Comparison of ENCODE assay signal across 8 cellular contexts in genomic region chr7:101126651-101127459, GRCh38. TPM values are rescaled to one million over a fixed set of nuclear protein-coding genes. Genes with fewer than 3 reads are reported as not detected.
DNase-seq lines count a peak whose midpoint lies in the region; ATAC-seq and TF ChIP-seq lines count a peak whose summit lies in the region.

Gene SERPINE1 (plus strand): TSS chr7:101127104. CDS start chr7:101128394, 1,290 bp downstream.

- H3K9me3 ChIP-seq in left lung: no peaks in the 10 kb centered on the region

- no peak within 1 kb of the TSS for H3K27ac Mint-ChIP-seq in WTC11

- POLR2A ChIA-PET in WTC11 (lab: Charles Lee): no interaction called here

- H3K4me1 ChIP-seq in left lung: peaks cover 17 to 68% of the 10 kb centered on the region in 2 donors

- H3K4me3 ChIP-seq in left lung: peak within 1 kb of the TSS; percentile 17 to 41

- H3K27me3 ChIP-seq in left lung: peaks cover 0 to 58% of the 10 kb centered on the region in 2 donors

- TF ChIP-seq CTCF in WTC11 (IDR thresholded peaks at IDR 0.05): no peak
- no peak for TF ChIP-seq CTCF in left lung (IDR thresholded peaks at IDR 0.05)

- peaks cover 17% of the 10 kb centered on the region for H3K27me3 Mint-ChIP-seq in WTC11 (ENCODE audit: low read depth)

- peak within 1 kb of the TSS; percentile 32 for H3K4me3 Mint-ChIP-seq in WTC11

- CTCF ChIA-PET in WTC11 (lab: Charles Lee): interaction anchor here (0.6 to 4.9 kb wide), 20 partner anchors 8 to 182 kb away, joined by 3 to 42 read pairs (median 4); partner anchors contain the start of genes MOGAT3, TRIM56, VGF and ZNHIT1

- ATAC-seq in GM19043 (IDR thresholded peaks at IDR 0.05; ENCODE audit: low read depth, unreplicated experiment) (peak; percentile 52), WTC11 (peak; percentile 83), left lung (peak; percentile 77)

- peaks cover 5% of the 10 kb centered on the region for H3K36me3 Mint-ChIP-seq in WTC11

- peaks cover 0 to 15% of the 10 kb centered on the region in 2 donors for H3K36me3 ChIP-seq in left lung

- peaks cover 40% of the 10 kb centered on the region for H3K4me1 Mint-ChIP-seq in WTC11

- peak within 1 kb of the TSS; percentile 63 to 83 for H3K27ac ChIP-seq in left lung

- intact Hi-C loops in left lung (cut with DNase I): no loop called here

- H3K9me3 Mint-ChIP-seq in WTC11: peaks cover 7% of the 10 kb centered on the region

- peak; percentile 94 for DNase-seq in CD1c-positive myeloid dendritic cell (ENCODE audit: extremely low spot score)
- DNase-seq in HuH-7 (ENCODE audit: low spot score): peak; percentile 36
- DNase-seq in WTC11 (ENCODE audit: low spot score): peak; percentile 61
- peak; percentile 97 for DNase-seq in dedifferentiated amniotic fluid mesenchymal stem cell (ENCODE audit: extremely low spot score)
- peak; percentile 79 to 89 for DNase-seq in left lung
- DNase-seq in stimulated activated CD8-positive, alpha-beta memory T cell treated with anti-CD3 and anti-CD28 coated beads, Interleukin-12 subunit alpha, Interleukin-12 subunit beta, amount 100 ng/mL, for 4 hours (ENCODE audit: low read depth): peak; percentile 37
- no peak for DNase-seq in NCI-H146 treated with DMSO at 0.1 percent for 48 hours (lab: John Stamatoyannopoulos, UW; ENCODE audit: unreplicated experiment)

TF ChIP-seq in WTC11, 78 proteins besides CTCF, POLR2A, EP300 and RAD21 (continues in another document):
- TF ChIP-seq ZNF121 (CRISPR knock-in tag; IDR thresholded peaks at IDR 0.05) (no peak), ETV6 (CRISPR knock-in tag; IDR thresholded peaks at IDR 0.05) (no peak), PRDM15 (CRISPR knock-in tag; IDR thresholded peaks at IDR 0.05) (no peak), PREB (CRISPR knock-in tag; IDR thresholded peaks at IDR 0.05; ENCODE audit: borderline replicate concordance) (no peak), GABPB1 (CRISPR knock-in tag; IDR thresholded peaks at IDR 0.05) (peak; percentile 70), ERG (CRISPR knock-in tag; IDR thresholded peaks at IDR 0.05) (no peak), ZNF396 (CRISPR knock-in tag; IDR thresholded peaks at IDR 0.05; ENCODE audit: borderline replicate concordance) (no peak), HMGXB4 (CRISPR knock-in tag; IDR thresholded peaks at IDR 0.05) (no peak), CDX4 (CRISPR knock-in tag; IDR thresholded peaks at IDR 0.05; ENCODE audit: borderline replicate concordance) (no peak), ATF3 (CRISPR knock-in tag; conservative IDR thresholded peaks at IDR 0.05) (no peak), PRRX2 (CRISPR knock-in tag; IDR thresholded peaks at IDR 0.05) (no peak), KAT7 (CRISPR knock-in tag; IDR thresholded peaks at IDR 0.05; ENCODE audit: borderline replicate concordance) (no peak), HMGA2 (CRISPR knock-in tag; IDR thresholded peaks at IDR 0.05) (no peak), TCF7 (CRISPR knock-in tag; IDR thresholded peaks at IDR 0.05; ENCODE audit: low read depth) (no peak), USF1 (CRISPR knock-in tag; IDR thresholded peaks at IDR 0.05) (no peak), EMX1 (CRISPR knock-in tag; IDR thresholded peaks at IDR 0.05) (no peak), ZNF317 (CRISPR knock-in tag; IDR thresholded peaks at IDR 0.05; ENCODE audit: borderline replicate concordance, low read depth) (no peak), MAX (CRISPR knock-in tag; IDR thresholded peaks at IDR 0.05) (peak; percentile 34), MYBL2 (CRISPR knock-in tag; IDR thresholded peaks at IDR 0.05) (no peak), ZBTB43 (CRISPR knock-in tag; IDR thresholded peaks at IDR 0.05) (no peak; the same call in 1 of the 2 replicates)

RNA-seq across cellular contexts. Expression of gene SERPINE1, which starts in this region (rescaled TPM):
- total RNA-seq in WTC11 (2021) (1.1 to 2.6 TPM (median 2.2 TPM) in 3 replicates), left lung (10 to 100 TPM; 59.4 to 80.5 TPM)

Comparison
In these comparisons a context has a peak if more than half of its experiments do, and no peak if none do; other contexts are left out.
1. RNA of gene SERPINE1 (total RNA-seq): 59.4 to 80.5 TPM in left lung; 1.1 to 2.6 TPM in WTC11; every median in the first group is over 10 times any median in the second.
2. Peak in every context shown above with its lines, with median percentiles within 50 percentile points of each other: ATAC-seq.